Comparison of ENCODE assay signal across 1 cellular context in the genomic region with DNA sequence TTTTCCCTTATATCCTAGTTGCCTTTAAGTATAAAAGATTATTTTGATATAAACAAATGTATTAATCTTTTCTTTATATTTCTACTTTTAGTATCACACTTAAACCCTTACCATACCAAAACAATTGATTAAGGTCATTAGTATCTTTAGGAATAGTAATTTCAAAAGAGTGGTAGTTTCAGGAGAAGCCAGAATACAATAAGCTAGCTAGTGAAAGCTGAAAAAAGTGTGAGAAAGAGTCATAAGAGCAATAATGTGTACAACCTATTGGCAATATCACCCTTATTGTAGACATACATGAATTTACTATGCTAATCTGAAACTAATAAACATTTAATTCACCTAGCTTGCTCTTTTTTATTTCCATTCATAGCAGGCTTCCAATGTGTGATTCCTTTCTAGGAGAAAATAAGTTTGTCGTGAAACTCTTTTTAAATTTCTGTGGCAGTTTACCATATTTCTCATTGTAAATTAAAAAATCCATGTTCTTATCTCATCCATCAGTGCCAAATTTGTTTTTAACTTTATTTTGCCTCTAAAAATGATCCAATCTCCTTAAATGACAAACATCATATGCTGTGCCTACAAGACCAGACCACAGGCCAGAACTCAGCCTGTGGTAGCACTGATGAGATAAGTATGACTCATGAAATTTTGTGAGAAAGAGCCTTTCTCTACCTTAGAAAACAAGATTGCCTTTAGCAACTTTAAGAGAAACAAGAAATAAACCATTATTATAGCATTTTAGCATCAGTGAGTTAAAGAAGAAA.
TF ChIP-seq lines count a peak whose summit lies in the region.

No MANE protein-coding gene starts in this region.

TF ChIP-seq in K562, 482 proteins besides CTCF, POLR2A, EP300 and RAD21 (continued from another document):
- TF ChIP-seq ZNF644 (tag; IDR thresholded peaks at IDR 0.05; ENCODE audit: low read depth) (peak; percentile 27; the same call in 1 of the 2 replicates), CCAR2 (IDR thresholded peaks at IDR 0.05; ENCODE audit: low read depth, low read length) (no peak), CHD2 (IDR thresholded peaks at IDR 0.05; ENCODE audit: low read depth, low read length) (no peak), FOXK1 (CRISPR knock-in tag; IDR thresholded peaks at IDR 0.05; ENCODE audit: borderline replicate concordance) (no peak), RBM14 (IDR thresholded peaks at IDR 0.05; ENCODE audit: borderline replicate concordance, insufficient read depth, low read depth, low read length) (no peak), ATF1 (CRISPR knock-in tag; IDR thresholded peaks at IDR 0.05) (no peak), ATF1 (tag; IDR thresholded peaks at IDR 0.05) (peak; percentile 24; the same call in 1 of the 2 replicates), POLR2B (IDR thresholded peaks at IDR 0.05; ENCODE audit: low read depth, partially characterized antibody) (no peak), SMARCA4 (IDR thresholded peaks at IDR 0.05) (peak; percentile 95), MAZ (CRISPR knock-in tag; conservative IDR thresholded peaks at IDR 0.05 in 1 of 2, IDR thresholded peaks at IDR 0.05 in 1 of 2) (no peak), C11orf30 (IDR thresholded peaks at IDR 0.05; ENCODE audit: low read depth) (peak; percentile 90)
- TF ChIP-seq, protein P1, sequence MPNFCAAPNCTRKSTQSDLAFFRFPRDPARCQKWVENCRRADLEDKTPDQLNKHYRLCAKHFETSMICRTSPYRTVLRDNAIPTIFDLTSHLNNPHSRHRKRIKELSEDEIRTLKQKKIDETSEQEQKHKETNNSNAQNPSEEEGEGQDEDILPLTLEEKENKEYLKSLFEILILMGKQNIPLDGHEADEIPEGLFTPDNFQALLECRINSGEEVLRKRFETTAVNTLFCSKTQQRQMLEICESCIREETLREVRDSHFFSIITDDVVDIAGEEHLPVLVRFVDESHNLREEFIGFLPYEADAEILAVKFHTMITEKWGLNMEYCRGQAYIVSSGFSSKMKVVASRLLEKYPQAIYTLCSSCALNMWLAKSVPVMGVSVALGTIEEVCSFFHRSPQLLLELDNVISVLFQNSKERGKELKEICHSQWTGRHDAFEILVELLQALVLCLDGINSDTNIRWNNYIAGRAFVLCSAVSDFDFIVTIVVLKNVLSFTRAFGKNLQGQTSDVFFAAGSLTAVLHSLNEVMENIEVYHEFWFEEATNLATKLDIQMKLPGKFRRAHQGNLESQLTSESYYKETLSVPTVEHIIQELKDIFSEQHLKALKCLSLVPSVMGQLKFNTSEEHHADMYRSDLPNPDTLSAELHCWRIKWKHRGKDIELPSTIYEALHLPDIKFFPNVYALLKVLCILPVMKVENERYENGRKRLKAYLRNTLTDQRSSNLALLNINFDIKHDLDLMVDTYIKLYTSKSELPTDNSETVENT (CRISPR knock-in tag; IDR thresholded peaks at IDR 0.05), result no peak
- TF ChIP-seq, protein P2, sequence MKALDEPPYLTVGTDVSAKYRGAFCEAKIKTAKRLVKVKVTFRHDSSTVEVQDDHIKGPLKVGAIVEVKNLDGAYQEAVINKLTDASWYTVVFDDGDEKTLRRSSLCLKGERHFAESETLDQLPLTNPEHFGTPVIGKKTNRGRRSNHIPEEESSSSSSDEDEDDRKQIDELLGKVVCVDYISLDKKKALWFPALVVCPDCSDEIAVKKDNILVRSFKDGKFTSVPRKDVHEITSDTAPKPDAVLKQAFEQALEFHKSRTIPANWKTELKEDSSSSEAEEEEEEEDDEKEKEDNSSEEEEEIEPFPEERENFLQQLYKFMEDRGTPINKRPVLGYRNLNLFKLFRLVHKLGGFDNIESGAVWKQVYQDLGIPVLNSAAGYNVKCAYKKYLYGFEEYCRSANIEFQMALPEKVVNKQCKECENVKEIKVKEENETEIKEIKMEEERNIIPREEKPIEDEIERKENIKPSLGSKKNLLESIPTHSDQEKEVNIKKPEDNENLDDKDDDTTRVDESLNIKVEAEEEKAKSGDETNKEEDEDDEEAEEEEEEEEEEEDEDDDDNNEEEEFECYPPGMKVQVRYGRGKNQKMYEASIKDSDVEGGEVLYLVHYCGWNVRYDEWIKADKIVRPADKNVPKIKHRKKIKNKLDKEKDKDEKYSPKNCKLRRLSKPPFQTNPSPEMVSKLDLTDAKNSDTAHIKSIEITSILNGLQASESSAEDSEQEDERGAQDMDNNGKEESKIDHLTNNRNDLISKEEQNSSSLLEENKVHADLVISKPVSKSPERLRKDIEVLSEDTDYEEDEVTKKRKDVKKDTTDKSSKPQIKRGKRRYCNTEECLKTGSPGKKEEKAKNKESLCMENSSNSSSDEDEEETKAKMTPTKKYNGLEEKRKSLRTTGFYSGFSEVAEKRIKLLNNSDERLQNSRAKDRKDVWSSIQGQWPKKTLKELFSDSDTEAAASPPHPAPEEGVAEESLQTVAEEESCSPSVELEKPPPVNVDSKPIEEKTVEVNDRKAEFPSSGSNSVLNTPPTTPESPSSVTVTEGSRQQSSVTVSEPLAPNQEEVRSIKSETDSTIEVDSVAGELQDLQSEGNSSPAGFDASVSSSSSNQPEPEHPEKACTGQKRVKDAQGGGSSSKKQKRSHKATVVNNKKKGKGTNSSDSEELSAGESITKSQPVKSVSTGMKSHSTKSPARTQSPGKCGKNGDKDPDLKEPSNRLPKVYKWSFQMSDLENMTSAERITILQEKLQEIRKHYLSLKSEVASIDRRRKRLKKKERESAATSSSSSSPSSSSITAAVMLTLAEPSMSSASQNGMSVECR (CRISPR knock-in tag; IDR thresholded peaks at IDR 0.05), result no peak
